Comparison of ENCODE assay signal across 5 cellular contexts in genomic region chr1:4723106-4723505, GRCh38.
"Had no signal": no experiment of that assay in that cellular context is flagged by ENCODE, and none has a peak within 500 bp of the region (broad histone marks: within the 10 kb centered on the region; RNA-seq: fewer than 3 reads in every experiment).

No MANE protein-coding gene starts in this region.

- H3K36me3 Mint-ChIP-seq: IgD-negative memory B cell had no signal

- H3K27ac ChIP-seq: HL-60 had no signal

- H3K27ac Mint-ChIP-seq: IgD-negative memory B cell had no signal

- DNase-seq: IMR-90 had no signal

- H3K4me1 Mint-ChIP-seq: IgD-negative memory B cell had no signal

- H3K4me3 ChIP-seq: K562 had no signal

- ATAC-seq: HepG2, K562 had no signal
